1 cellular context compared by ENCODE assay signal in genomic region chr13:24027494-24027893, GRCh38.
TF ChIP-seq lines count a peak whose summit lies in the region.

No MANE protein-coding gene starts in this region.

TF ChIP-seq in HepG2, 621 proteins besides CTCF, POLR2A, EP300 and RAD21 (continued from another document):
- TF ChIP-seq USF2 (IDR thresholded peaks at IDR 0.05; ENCODE audit: low read depth, low read length) (no peak), USF2 (CRISPR knock-in tag; IDR thresholded peaks at IDR 0.05; ENCODE audit: borderline replicate concordance) (no peak), SMARCC2 (IDR thresholded peaks at IDR 0.05) (no peak), TGIF2 (CRISPR knock-in tag; IDR thresholded peaks at IDR 0.05) (no peak), MXD3 (CRISPR knock-in tag; IDR thresholded peaks at IDR 0.05) (no peak), ZNF768 (CRISPR knock-in tag; IDR thresholded peaks at IDR 0.05) (peak; percentile 42; the same call in 1 of the 2 replicates), ZNF597 (CRISPR knock-in tag; IDR thresholded peaks at IDR 0.05) (no peak)
